2 cellular contexts compared by ENCODE assay signal in the genomic region with DNA sequence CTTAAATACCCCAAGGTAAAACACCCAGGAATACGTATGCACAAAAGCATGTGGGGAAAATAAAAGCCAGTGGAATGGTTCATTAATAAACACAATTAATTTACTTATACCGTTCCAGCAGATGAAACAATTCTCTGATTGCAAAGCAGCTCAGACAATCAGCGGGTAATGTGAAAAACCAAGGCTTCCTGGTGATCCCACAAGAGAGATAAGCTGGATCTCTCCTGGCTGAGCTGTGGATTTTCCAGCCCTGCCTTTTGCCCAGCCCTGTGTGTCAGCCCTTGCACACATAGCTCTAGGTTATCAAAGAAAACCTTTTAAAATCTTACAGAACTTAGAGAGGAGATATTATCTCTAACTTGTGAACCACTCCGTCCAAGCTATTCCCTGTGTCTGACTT.
A peak's percentile ranks its signal among the peaks of the same experiment; 100 is the strongest.
TF ChIP-seq lines count a peak whose summit lies in the region.

No MANE protein-coding gene starts in this region.

TF ChIP-seq in SK-N-SH, 30 proteins besides CTCF, POLR2A, EP300 and RAD21 (continued from another document):
- TF ChIP-seq, protein P1, sequence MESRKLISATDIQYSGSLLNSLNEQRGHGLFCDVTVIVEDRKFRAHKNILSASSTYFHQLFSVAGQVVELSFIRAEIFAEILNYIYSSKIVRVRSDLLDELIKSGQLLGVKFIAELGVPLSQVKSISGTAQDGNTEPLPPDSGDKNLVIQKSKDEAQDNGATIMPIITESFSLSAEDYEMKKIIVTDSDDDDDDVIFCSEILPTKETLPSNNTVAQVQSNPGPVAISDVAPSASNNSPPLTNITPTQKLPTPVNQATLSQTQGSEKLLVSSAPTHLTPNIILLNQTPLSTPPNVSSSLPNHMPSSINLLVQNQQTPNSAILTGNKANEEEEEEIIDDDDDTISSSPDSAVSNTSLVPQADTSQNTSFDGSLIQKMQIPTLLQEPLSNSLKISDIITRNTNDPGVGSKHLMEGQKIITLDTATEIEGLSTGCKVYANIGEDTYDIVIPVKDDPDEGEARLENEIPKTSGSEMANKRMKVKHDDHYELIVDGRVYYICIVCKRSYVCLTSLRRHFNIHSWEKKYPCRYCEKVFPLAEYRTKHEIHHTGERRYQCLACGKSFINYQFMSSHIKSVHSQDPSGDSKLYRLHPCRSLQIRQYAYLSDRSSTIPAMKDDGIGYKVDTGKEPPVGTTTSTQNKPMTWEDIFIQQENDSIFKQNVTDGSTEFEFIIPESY (IDR thresholded peaks at IDR 0.05; ENCODE audit: borderline replicate concordance, low read depth) = no peak
- TF ChIP-seq RXRA (IDR thresholded peaks at IDR 0.05; ENCODE audit: borderline replicate concordance, low read depth) = no peak
- peak; percentile 53; the same call in 1 of the 2 replicates for TF ChIP-seq RCOR1 (IDR thresholded peaks at IDR 0.05; ENCODE audit: low read length)
- TF ChIP-seq YY1 (IDR thresholded peaks at IDR 0.05; ENCODE audit: low read depth) = no peak
- no peak for TF ChIP-seq FOSL2 (IDR thresholded peaks at IDR 0.05; ENCODE audit: borderline replicate concordance, low read depth)
TF ChIP-seq in SK-N-SH: peak in this region for 2.

TF ChIP-seq in SK-N-SH treated with all-trans-retinoic acid at 6 μM for 48 hours, 23 proteins besides CTCF, POLR2A, EP300 and RAD21 (continued from another document):
- TF ChIP-seq ZNF8 (CRISPR knock-in tag; IDR thresholded peaks at IDR 0.05) (no peak), ZNF70 (CRISPR knock-in tag; IDR thresholded peaks at IDR 0.05) (no peak), ZNF565 (CRISPR knock-in tag; conservative IDR thresholded peaks at IDR 0.05; ENCODE audit: low read depth) (no peak), SNAI2 (CRISPR knock-in tag; IDR thresholded peaks at IDR 0.05) (no peak), GLIS3 (CRISPR knock-in tag; IDR thresholded peaks at IDR 0.05) (no peak), ZFP30 (CRISPR knock-in tag; IDR thresholded peaks at IDR 0.05) (no peak), TSHZ2 (CRISPR knock-in tag; IDR thresholded peaks at IDR 0.05) (no peak), ARNTL (CRISPR knock-in tag; IDR thresholded peaks at IDR 0.05; ENCODE audit: borderline replicate concordance, low read depth) (no peak)
